Comparison of ENCODE assay signal across 8 cellular contexts in the genomic region with DNA sequence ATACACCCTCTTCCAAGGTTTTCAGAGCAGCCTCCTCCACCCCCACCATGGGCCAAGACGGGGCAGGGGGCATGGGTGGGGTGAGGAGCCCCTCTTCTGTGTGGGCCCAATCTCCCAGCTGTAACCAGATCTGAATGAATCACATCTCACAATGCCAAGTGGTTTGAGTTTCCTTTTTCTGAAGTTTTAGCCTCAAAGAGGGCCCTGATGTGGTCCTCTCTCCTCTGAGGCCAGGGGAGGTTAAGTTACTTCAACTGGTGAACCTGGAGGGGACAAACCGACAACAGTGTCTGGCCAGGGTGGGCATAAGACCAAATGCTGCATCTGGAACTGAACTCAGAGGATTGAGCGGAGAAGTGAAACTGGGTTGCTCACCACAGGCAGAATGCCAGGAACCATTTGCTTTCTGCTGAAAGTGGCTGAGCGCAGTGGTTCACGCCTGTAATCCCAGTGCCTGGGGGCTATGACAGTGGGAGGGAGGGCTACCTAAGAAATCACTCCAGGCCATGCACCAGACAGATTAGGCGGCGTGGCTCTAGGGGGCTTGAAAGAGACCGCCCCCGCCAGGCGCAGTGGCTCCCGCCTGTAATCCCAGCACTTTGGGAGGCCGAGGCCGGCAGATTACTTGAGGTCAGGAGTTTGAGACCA. TPM values are rescaled to one million over a fixed set of nuclear protein-coding genes. Genes with fewer than 3 reads are reported as not detected.
DNase-seq lines count a peak whose midpoint lies in the region; ATAC-seq and TF ChIP-seq lines count a peak whose summit lies in the region.

No MANE protein-coding gene starts in this region.

- H3K36me3 Mint-ChIP-seq in effector memory CD8-positive, alpha-beta T cell (ENCODE audit: insufficient read depth): peaks cover 3% of the 10 kb centered on the region
- no peaks in the 10 kb centered on the region for H3K36me3 Mint-ChIP-seq in neural progenitor cell

- peak overlapping the region; percentile 87 to 97 for H3K27ac Mint-ChIP-seq in effector memory CD8-positive, alpha-beta T cell
- H3K27ac Mint-ChIP-seq in neural progenitor cell: peak overlapping the region; percentile 87

- H3K27ac ChIP-seq in neural progenitor cell: no peak overlapping the region

- no peak for TF ChIP-seq CTCF in neural progenitor cell (IDR thresholded peaks at IDR 0.05)

- H3K4me3 ChIP-seq in neural progenitor cell: no peak overlapping the region

- H3F3A ChIP-seq in neural progenitor cell (ENCODE audit: low read depth): peaks cover 9% of the 10 kb centered on the region

- H2AFZ ChIP-seq in neural progenitor cell (replicated peaks): no peak overlapping the region

- no peak overlapping the region for H3K4me2 ChIP-seq in neural progenitor cell

- peaks cover 32% of the 10 kb centered on the region for H3K27me3 ChIP-seq in neural progenitor cell

- H3K9me3 ChIP-seq in neural progenitor cell (ENCODE audit: low read depth): no peaks in the 10 kb centered on the region

- H3K27me3 Mint-ChIP-seq in effector memory CD8-positive, alpha-beta T cell: peaks cover 1 to 20% of the 10 kb centered on the region in 2 donors
- H3K27me3 Mint-ChIP-seq in neural progenitor cell (ENCODE audit: insufficient read depth, low read depth): peaks cover 16% of the 10 kb centered on the region

- H3K36me3 ChIP-seq in neural progenitor cell: no peaks in the 10 kb centered on the region

- no peaks in the 10 kb centered on the region for H3K9me3 Mint-ChIP-seq in effector memory CD8-positive, alpha-beta T cell
- peaks cover 4% of the 10 kb centered on the region for H3K9me3 Mint-ChIP-seq in neural progenitor cell

- H3K4me1 Mint-ChIP-seq in effector memory CD8-positive, alpha-beta T cell (ENCODE audit: low read depth in 2 of 2): peaks cover 16 to 18% of the 10 kb centered on the region in 2 donors
- peaks cover 34% of the 10 kb centered on the region for H3K4me1 Mint-ChIP-seq in neural progenitor cell

- H3K4me3 Mint-ChIP-seq in effector memory CD8-positive, alpha-beta T cell: peak overlapping the region; percentile 63 to 74
- H3K4me3 Mint-ChIP-seq in neural progenitor cell: peak overlapping the region; percentile 70

- peak; percentile 78 for DNase-seq in SIG-M5 treated with dmso at 0.1 percent for 504 hours (lab: John Stamatoyannopoulos, UW; ENCODE audit: unreplicated experiment)
- no peak for DNase-seq in effector memory CD8-positive, alpha-beta T cell
- peak; percentile 21 for DNase-seq in neural progenitor cell (ENCODE audit: low spot score)
- DNase-seq in NCI-H1436 (lab: John Stamatoyannopoulos, UW): no peak
- DNase-seq in NCI-H1105 treated with DMSO at 0.1 percent for 48 hours (lab: John Stamatoyannopoulos, UW): no peak
- DNase-seq in DMS79 treated with DMSO at 0.1 percent for 48 hours (lab: John Stamatoyannopoulos, UW): no peak

- ATAC-seq in GM18502 (IDR thresholded peaks at IDR 0.05; ENCODE audit: poor library complexity, unreplicated experiment): peak; percentile 36
- ATAC-seq in effector memory CD8-positive, alpha-beta T cell (replicated peaks): no peak
- ATAC-seq in HG02678 (IDR thresholded peaks at IDR 0.05; ENCODE audit: unreplicated experiment): no peak

- no peaks in the 10 kb centered on the region for H4K20me1 ChIP-seq in neural progenitor cell (ENCODE audit: low read depth)

- H3K79me2 ChIP-seq in neural progenitor cell (ENCODE audit: low read depth): no peaks in the 10 kb centered on the region

- H3K9ac ChIP-seq in neural progenitor cell: no peak overlapping the region

- no peaks in the 10 kb centered on the region for H3K4me1 ChIP-seq in neural progenitor cell

RNA-seq across cellular contexts. Expression of a gene that starts 15.4 kb away (rescaled TPM):
- total RNA-seq in neural progenitor cell (ENCODE audit: low replicate concordance): not detected in 2 replicates

RNA-seq across cellular contexts. Expression of a gene that starts 30.5 kb away (rescaled TPM):
- 12.9 and 36.5 TPM in 2 replicates for total RNA-seq in neural progenitor cell (ENCODE audit: low replicate concordance)

RNA-seq across cellular contexts. Expression of a gene that starts 54.3 kb away (rescaled TPM):
- total RNA-seq in neural progenitor cell (ENCODE audit: low replicate concordance): 33.1 and 33.4 TPM in 2 replicates

Comparison
In these comparisons a context has a peak if more than half of its experiments do, and no peak if none do; other contexts are left out.
1. DNase-seq: peak in SIG-M5 treated with dmso at 0.1 percent for 504 hours (single experiment) and neural progenitor cell (single experiment); none in effector memory CD8-positive, alpha-beta T cell (0 of 3), NCI-H1436 (single experiment), NCI-H1105 treated with DMSO at 0.1 percent for 48 hours (single experiment) and DMS79 treated with DMSO at 0.1 percent for 48 hours (single experiment).